ENCODE assay signal across 26 cellular contexts in the genomic region with DNA sequence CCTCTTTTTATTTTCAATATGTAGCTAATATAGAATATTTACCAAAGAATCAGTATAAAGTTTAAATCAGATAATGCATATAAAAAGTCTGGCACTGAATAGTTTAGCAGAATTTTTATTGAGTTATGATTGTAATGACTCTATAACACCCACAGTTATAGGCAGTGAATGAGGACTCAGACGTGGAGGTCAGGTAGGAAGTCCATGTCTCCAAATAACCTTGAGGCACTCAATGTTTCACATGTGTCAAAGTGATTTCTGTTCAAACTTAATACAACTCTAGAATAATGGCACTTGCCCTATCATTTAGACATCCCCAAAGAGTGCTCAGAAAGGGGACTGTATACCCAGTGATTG.
"Had no signal": no experiment of that assay in that cellular context is flagged by ENCODE, and none has a peak within 500 bp of the region (broad histone marks: within the 10 kb centered on the region; RNA-seq: fewer than 3 reads in every experiment).

No MANE protein-coding gene starts in this region.

- H3K4me3 ChIP-seq: neural progenitor cell, ovary, psoas muscle, right lobe of liver, sigmoid colon, suprapubic skin, testis, tibial artery, transverse colon, upper lobe of right lung, uterus had no signal

- DNase-seq: natural killer cell; occipital lobe; ovary; posterior cingulate gyrus; psoas muscle; right cardiac atrium; right lobe of liver; sigmoid colon; small intestine; stimulated activated CD4-positive, alpha-beta T cell treated with anti-CD3 and anti-CD28 coated beads, Interleukin-15, amount 100 ng/mL, for 24 hours; stimulated activated CD4-positive, alpha-beta T cell treated with anti-CD3 and anti-CD28 coated beads, Interleukin-2, amount 100 ng/mL, for 24 hours; stimulated activated CD4-positive, alpha-beta T cell treated with anti-CD3 and anti-CD28 coated beads, Interleukin-2, amount 100 ng/mL, for 48 hours; stimulated activated CD4-positive, alpha-beta T cell treated with anti-CD3 and anti-CD28 coated beads, Interleukin-4, amount 100 ng/mL, for 24 hours; stimulated activated naive B cell treated with anti-CD40 and anti-IgM and Interleukin-4, amounts not matched to agents 10 μg/mL and 1 μg/mL and 100 μg/mL, for 72 hours; stimulated activated naive CD4-positive, alpha-beta T cell treated with Interleukin-2 at 50 U/mL for 16 hours; stimulated activated naive CD8-positive, alpha-beta T cell treated with anti-CD3 and anti-CD28 coated beads, Interleukin-15, amount 100 ng/mL, for 72 hours; substantia nigra; testis; tibial artery; transverse colon; upper lobe of right lung; uterus had no signal

- ATAC-seq: natural killer cell; psoas muscle; right cardiac atrium; right lobe of liver; stimulated activated effector memory CD8-positive, alpha-beta T cell treated with anti-CD3 and anti-CD28 coated beads, Interleukin-12 subunit alpha, Interleukin-12 subunit beta, amount 100 ng/mL, for 72 hours; stimulated activated naive B cell treated with anti-CD40 and anti-IgM and Interleukin-4, amounts not matched to agents 10 μg/mL and 1 μg/mL and 100 μg/mL, for 72 hours; stimulated activated naive CD8-positive, alpha-beta T cell treated with anti-CD3 and anti-CD28 coated beads, Interleukin-15, amount 100 ng/mL, for 72 hours; upper lobe of right lung had no signal

- H3K27ac ChIP-seq: neural progenitor cell, ovary, parathyroid adenoma, psoas muscle, right lobe of liver, sigmoid colon, suprapubic skin, testis, tibial artery, transverse colon, upper lobe of right lung, uterus had no signal
